13 cellular contexts compared by ENCODE assay signal in the genomic region with DNA sequence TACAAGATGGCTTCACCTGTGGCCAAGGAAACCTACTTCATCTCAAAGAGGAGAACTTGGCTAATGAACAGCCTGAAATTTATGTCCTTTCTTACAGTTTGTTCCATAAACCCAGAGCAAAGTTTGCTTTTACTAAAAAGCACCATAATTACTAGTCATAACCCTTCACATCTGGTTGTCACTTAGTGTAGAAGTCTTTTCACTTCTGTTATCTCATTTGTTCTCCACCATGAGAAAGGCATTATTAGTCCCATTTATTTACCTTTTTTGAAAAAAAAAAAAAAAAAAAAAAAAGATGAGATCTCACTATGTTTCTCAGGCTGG.
DNase-seq lines count a peak whose midpoint lies in the region; ATAC-seq, FAIRE-seq and TF ChIP-seq lines count a peak whose summit lies in the region.
"Had no signal": no experiment of that assay in that cellular context is flagged by ENCODE, and none has a peak within 500 bp of the region (broad histone marks: within the 10 kb centered on the region; RNA-seq: fewer than 3 reads in every experiment).

No MANE protein-coding gene starts in this region.

- no TSS peak for BruUV-seq in Panc1 (replicated peaks; lab: Mats Ljungman, UMichigan)

- POLR2A ChIA-PET in Panc1 (lab: Charles Lee), result interaction anchor here (0.6 kb wide), 2 partner anchors 53 to 476 kb away, joined by 7 to 19 read pairs; no protein-coding TSS in a partner anchor

- intact Hi-C loops in Panc1 (cut with micrococcal nuclease; ENCODE audit: unreplicated experiment), result loop anchor here (5.0 kb wide), 1 partner anchor 49 kb away; no protein-coding TSS in a partner anchor
- intact Hi-C loops in testis (cut with DNase I; ENCODE audit: low total_unique reads), result no loop called here

- DNase-seq in Panc1 (ENCODE audit: low read depth, low spot score) (no peak), testis (no peak), RCC 7860 (ENCODE audit: low spot score) (no peak)
- DNase-seq: activated naive CD4-positive, alpha-beta T cell treated with anti-CD3 and anti-CD28 coated beads, Interleukin-2, amount 10 ng/mL, durations not matched to agents 7 days and 5 days; occipital lobe; stimulated activated CD4-positive, alpha-beta T cell treated with anti-CD3 and anti-CD28 coated beads, Interleukin-2, amount 100 ng/mL, for 24 hours had no signal

- no peak for FAIRE-seq in RCC 7860 (lab: Jason Lieb, UNC)
- FAIRE-seq: kidney had no signal

- no peaks in the 10 kb centered on the region for H3K27me3 ChIP-seq in Panc1 (ENCODE audit: control insufficient read depth, insufficient read depth, low read length)
- H3K27me3 ChIP-seq in endocrine pancreas (ENCODE audit: control insufficient read depth, insufficient read depth, low read length), result no peaks in the 10 kb centered on the region
- no peaks in the 10 kb centered on the region for H3K27me3 ChIP-seq in muscle layer of duodenum (ENCODE audit: low read depth, low read length)
- H3K27me3 ChIP-seq in testis, result no peaks in the 10 kb centered on the region
- H3K27me3 ChIP-seq: BLaER1 had no signal

- TF ChIP-seq POLR2A in testis (IDR thresholded peaks at IDR 0.05), result no peak

- CTCF ChIA-PET in Panc1 (lab: Charles Lee), result no interaction called here

- H3K36me3 ChIP-seq in Panc1 (ENCODE audit: control insufficient read depth, insufficient read depth, low read length) (no peaks in the 10 kb centered on the region), endocrine pancreas (ENCODE audit: control insufficient read depth, insufficient read depth, low read length) (no peaks in the 10 kb centered on the region), muscle layer of duodenum (ENCODE audit: control insufficient read depth in 1 of 2, insufficient read depth in 2 of 2, low read length in 2 of 2) (no peaks in the 10 kb centered on the region), testis (ENCODE audit: low read depth, missing control alignments) (no peaks in the 10 kb centered on the region)

- H3K9me3 ChIP-seq in Panc1 (ENCODE audit: control insufficient read depth, insufficient read depth, low read depth, low read length), result peaks cover 6% of the 10 kb centered on the region; the same call in 1 of the 2 replicates
- H3K9me3 ChIP-seq in endocrine pancreas (ENCODE audit: control insufficient read depth, low read length), result no peaks in the 10 kb centered on the region
- H3K9me3 ChIP-seq in muscle layer of duodenum (ENCODE audit: control insufficient read depth in 1 of 2, low read length in 2 of 2), result peaks cover 0 to 3% of the 10 kb centered on the region in 2 donors
- no peaks in the 10 kb centered on the region for H3K9me3 ChIP-seq in testis

- ATAC-seq in Panc1 (no peak), GM18867 (IDR thresholded peaks at IDR 0.05; ENCODE audit: unreplicated experiment) (no peak), HG02885 (IDR thresholded peaks at IDR 0.05; ENCODE audit: poor library complexity, unreplicated experiment) (no peak), GM18502 (IDR thresholded peaks at IDR 0.05; ENCODE audit: poor library complexity, unreplicated experiment) (no peak)

- H3K4me3 ChIP-seq in Panc1 (ENCODE audit: low read depth in 2 of 2, low read length in 2 of 2) (no peak overlapping the region), endocrine pancreas (ENCODE audit: control insufficient read depth, insufficient read depth, low read length) (peak overlapping the region; percentile 83), muscle layer of duodenum (ENCODE audit: low read depth in 1 of 2, low read length in 2 of 2) (peak overlapping the region in 1 of 2 donors; percentile 47), testis (no peak overlapping the region)
- H3K4me3 ChIP-seq: BLaER1 had no signal

- TF ChIP-seq CTCF in Panc1 (IDR thresholded peaks at IDR 0.05), result no peak
- no peak for TF ChIP-seq CTCF in testis (IDR thresholded peaks at IDR 0.05)

- in situ Hi-C loops in Panc1 (cut with HindIII; ENCODE audit: low pct_unique_long_range_greater_than_20kb, low sequenced_read_pairs), result no loop called here

- H3K9ac ChIP-seq in endocrine pancreas (ENCODE audit: control insufficient read depth, insufficient read depth, low read length), result no peak overlapping the region
- H3K9ac ChIP-seq: BLaER1 had no signal

- H3K4me1 ChIP-seq in Panc1 (ENCODE audit: control insufficient read depth, insufficient read depth, low read length) (peaks cover 35% of the 10 kb centered on the region), endocrine pancreas (ENCODE audit: control insufficient read depth, insufficient read depth, low read length) (peaks cover 26% of the 10 kb centered on the region), muscle layer of duodenum (ENCODE audit: control insufficient read depth in 1 of 2, insufficient read depth in 2 of 2, low read length in 2 of 2) (peaks cover 5 to 49% of the 10 kb centered on the region in 2 donors), testis (peaks cover 20% of the 10 kb centered on the region)

- H3K27ac ChIP-seq in Panc1 (ENCODE audit: low read length) (peak overlapping the region; percentile 99), muscle layer of duodenum (ENCODE audit: low read length) (peak overlapping the region; percentile 43), testis (peak overlapping the region; percentile 13 to 84)
- H3K27ac ChIP-seq: BLaER1 had no signal

Comparison
In these comparisons a context has a peak if more than half of its experiments do, and no peak if none do; other contexts are left out.
1. H3K27ac ChIP-seq: peak in every context shown above with its lines; median percentile 99 in Panc1; 48 in testis; 43 in muscle layer of duodenum.